Comparison of ENCODE assay signal across 39 cellular contexts in genomic region chr17:62392908-62393307, GRCh38. TPM values are rescaled to one million over a fixed set of nuclear protein-coding genes. Genes with fewer than 3 reads are reported as not detected.
"Had no signal": no experiment of that assay in that cellular context is flagged by ENCODE, and none has a peak within 500 bp of the region (broad histone marks: within the 10 kb centered on the region; RNA-seq: fewer than 3 reads in every experiment).

No MANE protein-coding gene starts in this region.

- H3K27ac ChIP-seq: KMS-11 had no signal

- DNase-seq: Karpas-422, Kasumi-1, KBM-7, KG1, MG63, MM.1S, MV-4-11, NCI-H1048, NCI-H1092, NCI-H1092 treated with DMSO at 0.1 percent for 48 hours, NCI-H1105, NCI-H1105 treated with DMSO at 0.1 percent for 48 hours, NCI-H1417, NCI-H1417 treated with DMSO at 0.1 percent for 48 hours, NCI-H1436, NCI-H1436 treated with DMSO at 0.1 percent for 48 hours, NCI-H146, NCI-H1694, NCI-H1694 treated with DMSO at 0.1 percent for 48 hours, NCI-H187, NCI-H187 treated with DMSO at 0.1 percent for 48 hours, NCI-H1930, NCI-H2029, NCI-H2029 treated with DMSO at 0.1 percent for 48 hours, NCI-H2081, NCI-H2081 treated with DMSO at 0.1 percent for 48 hours, NCI-H2107, NCI-H2171, NCI-H2171 treated with DMSO at 0.1 percent for 48 hours, NCI-H2227 treated with DMSO at 0.1 percent for 48 hours, NCI-H226, NCI-H345, NCI-H446, NCI-H446 treated with DMSO at 0.1 percent for 48 hours had no signal

- H3K4me2 ChIP-seq: KMS-11 had no signal

- H3K9ac ChIP-seq: KMS-11 had no signal

- H3K36me3 ChIP-seq: MG63 had no signal

- H3K4me3 ChIP-seq: MG63 had no signal

- H3K9me3 ChIP-seq: MG63 had no signal

RNA-seq across cellular contexts. Expression of gene EFCAB3, which starts 12.6 kb away (rescaled TPM):
- total RNA-seq: LHCN-M2, M059J, MCF 10A, NCI-H460 had no signal
